Comparison of ENCODE assay signal across 8 cellular contexts in genomic region chr3:5016218-5017161, GRCh38. TPM values are rescaled to one million over a fixed set of nuclear protein-coding genes. Genes with fewer than 3 reads are reported as not detected.
DNase-seq lines count a peak whose midpoint lies in the region; ATAC-seq and TF ChIP-seq lines count a peak whose summit lies in the region.

No MANE protein-coding gene starts in this region.

- ATAC-seq in GM19025 (IDR thresholded peaks at IDR 0.05; ENCODE audit: low read depth, unreplicated experiment) (peak; percentile 44), HG03135 (IDR thresholded peaks at IDR 0.05; ENCODE audit: unreplicated experiment) (peak; percentile 53)
- ATAC-seq in effector memory CD8-positive, alpha-beta T cell (replicated peaks) = peak; percentile 89

- H3K4me1 ChIP-seq in osteoblast (ENCODE audit: insufficient read depth, low read length) (peaks cover 41% of the 10 kb centered on the region), A673 (ENCODE audit: insufficient read depth, low read length, poor library complexity, severe bottlenecking) (no peaks in the 10 kb centered on the region)

- no peak overlapping the region for H2AFZ ChIP-seq in osteoblast (ENCODE audit: low read length)

- H3K27ac ChIP-seq in osteoblast (ENCODE audit: low read depth, low read length) (peak overlapping the region; percentile 80), A673 (ENCODE audit: low read depth, low read length, poor library complexity, severe bottlenecking) (no peak overlapping the region)

- no peaks in the 10 kb centered on the region for H3K36me3 Mint-ChIP-seq in effector memory CD8-positive, alpha-beta T cell (ENCODE audit: insufficient read depth)

- no peaks in the 10 kb centered on the region for H3K27me3 ChIP-seq in osteoblast (ENCODE audit: insufficient read depth, low read length)
- no peaks in the 10 kb centered on the region for H3K27me3 ChIP-seq in A673 (replicated peaks; ENCODE audit: insufficient read depth, low read depth, low read length, poor library complexity)

- peaks cover 50 to 51% of the 10 kb centered on the region in 2 donors for H3K4me1 Mint-ChIP-seq in effector memory CD8-positive, alpha-beta T cell (ENCODE audit: low read depth in 2 of 2)

- H3K4me3 ChIP-seq in osteoblast (ENCODE audit: insufficient read depth, low read length) = no peak overlapping the region
- no peak overlapping the region for H3K4me3 ChIP-seq in A673 (ENCODE audit: low read depth, low read length, poor library complexity, severe bottlenecking)

- H3K79me2 ChIP-seq in osteoblast (ENCODE audit: insufficient read depth, low read length) = no peaks in the 10 kb centered on the region

- no peaks in the 10 kb centered on the region for H3K36me3 ChIP-seq in osteoblast (ENCODE audit: insufficient read depth, low read length)
- no peaks in the 10 kb centered on the region for H3K36me3 ChIP-seq in A673 (ENCODE audit: insufficient read depth, low read length, poor library complexity, severe bottlenecking)

- TF ChIP-seq CTCF in osteoblast (IDR thresholded peaks at IDR 0.05; ENCODE audit: extremely low read depth, low read depth, low read length) = no peak
- TF ChIP-seq CTCF in A673 (conservative IDR thresholded peaks at IDR 0.05; ENCODE audit: low read depth, low read length) = no peak

- peak overlapping the region; percentile 7 to 45 for H3K4me3 Mint-ChIP-seq in effector memory CD8-positive, alpha-beta T cell

- H3K27me3 Mint-ChIP-seq in effector memory CD8-positive, alpha-beta T cell = no peaks in the 10 kb centered on the region

- H3K4me2 ChIP-seq in osteoblast (ENCODE audit: insufficient read depth, low read length) = no peak overlapping the region

- no peaks in the 10 kb centered on the region for H3K9me3 Mint-ChIP-seq in effector memory CD8-positive, alpha-beta T cell

- BruUV-seq in A673 (replicated peaks; lab: Mats Ljungman, UMichigan) = no TSS peak

- H3K27ac Mint-ChIP-seq in effector memory CD8-positive, alpha-beta T cell = peak overlapping the region; percentile 90 to 97

- intact Hi-C loops in A673 (cut with micrococcal nuclease; ENCODE audit: unreplicated experiment) = no loop called here

- CTCF ChIA-PET in A673 (lab: Charles Lee) = interaction anchor here (1.1 kb wide), 1 partner anchor 36 kb away, joined by 3 read pairs; no protein-coding TSS in a partner anchor

- H3K9me3 ChIP-seq in osteoblast (ENCODE audit: low read depth, low read length) (no peaks in the 10 kb centered on the region), A673 (ENCODE audit: low read depth, low read length, poor library complexity, severe bottlenecking) (no peaks in the 10 kb centered on the region)

- DNase-seq in AG20443 (ENCODE audit: low spot score) = peak; percentile 34
- peak; percentile 95 for DNase-seq in SIG-M5 treated with dmso at 0.1 percent for 504 hours (lab: John Stamatoyannopoulos, UW; ENCODE audit: unreplicated experiment)
- peak; percentile 41 to 56 (median 42) for DNase-seq in effector memory CD8-positive, alpha-beta T cell
- no peak for DNase-seq in osteoblast (ENCODE audit: insufficient read length, low spot score, missing footprints)
- no peak for DNase-seq in NCI-H146 (lab: John Stamatoyannopoulos, UW)
- DNase-seq in A673 (ENCODE audit: low spot score) = no peak

- no peaks in the 10 kb centered on the region for H4K20me1 ChIP-seq in osteoblast (ENCODE audit: insufficient read depth, low read length)

- POLR2A ChIA-PET in A673 (lab: Charles Lee; ENCODE audit: low non-redundant PET) = no interaction called here

RNA-seq across cellular contexts. Expression of gene BHLHE40, which starts 37.3 kb away (rescaled TPM):
- total RNA-seq in osteoblast (70.2 and 71.9 TPM in 2 replicates), A673 (2021) (3.0 and 3.5 TPM in 2 replicates)

Comparison
In these comparisons a context has a peak if more than half of its experiments do, and no peak if none do; other contexts are left out.
1. DNase-seq: peak in AG20443 (single experiment), SIG-M5 treated with dmso at 0.1 percent for 504 hours (single experiment) and effector memory CD8-positive, alpha-beta T cell (3 of 3); none in osteoblast (single experiment), NCI-H146 (single experiment) and A673 (single experiment).
2. RNA of gene BHLHE40, which starts 37.3 kb away (total RNA-seq): 70.2 to 71.9 TPM in osteoblast; 3.0 to 3.5 TPM in A673; every median in the first group is over 10 times any median in the second.
3. Peak in every context shown above with its lines, with median percentiles within 50 percentile points of each other: ATAC-seq.